2 cellular contexts compared by ENCODE assay signal in genomic region chr4:174263445-174263736, GRCh38.
TF ChIP-seq lines count a peak whose summit lies in the region.

No MANE protein-coding gene starts in this region.

TF ChIP-seq in liver, 16 proteins besides CTCF, POLR2A, EP300 and RAD21:
- TF ChIP-seq HNF4A (conservative IDR thresholded peaks at IDR 0.05) (no peak), MAX (IDR thresholded peaks at IDR 0.05) (no peak), ATF3 (IDR thresholded peaks at IDR 0.05) (no peak), GABPA (IDR thresholded peaks at IDR 0.05 in 1 of 2, conservative IDR thresholded peaks at IDR 0.05 in 1 of 2) (no peak), JUND (IDR thresholded peaks at IDR 0.05) (no peak), EGR1 (IDR thresholded peaks at IDR 0.05; ENCODE audit: low read depth in 2 of 2) (no peak), FOXA1 (IDR thresholded peaks at IDR 0.05) (no peak), RXRA (IDR thresholded peaks at IDR 0.05) (no peak), TAF1 (conservative IDR thresholded peaks at IDR 0.05) (no peak), SP1 (IDR thresholded peaks at IDR 0.05) (no peak), ZBTB33 (IDR thresholded peaks at IDR 0.05) (no peak), YY1 (IDR thresholded peaks at IDR 0.05) (no peak), HNF4G (IDR thresholded peaks at IDR 0.05) (no peak)

TF ChIP-seq in HepG2, 621 proteins besides CTCF, POLR2A, EP300 and RAD21:
- TF ChIP-seq ZNF678 (CRISPR knock-in tag; IDR thresholded peaks at IDR 0.05) (no peak), ZNF383 (CRISPR knock-in tag; IDR thresholded peaks at IDR 0.05; ENCODE audit: borderline replicate concordance) (no peak), ZNF879 (CRISPR knock-in tag; IDR thresholded peaks at IDR 0.05) (no peak), ZBTB7A (CRISPR knock-in tag; IDR thresholded peaks at IDR 0.05) (no peak), SAFB2 (CRISPR knock-in tag; IDR thresholded peaks at IDR 0.05; ENCODE audit: borderline replicate concordance, low read depth) (no peak), ZNF326 (CRISPR knock-in tag; IDR thresholded peaks at IDR 0.05; ENCODE audit: borderline replicate concordance) (no peak), HHEX (CRISPR knock-in tag; IDR thresholded peaks at IDR 0.05) (no peak)
